In genomic region chr2:63977904-63978303, GRCh38 we compare ENCODE assay signal across 12 cellular contexts. TPM values are rescaled to one million over a fixed set of nuclear protein-coding genes. Genes with fewer than 3 reads are reported as not detected.
A peak's percentile ranks its signal among the peaks of the same experiment; 100 is the strongest.
DNase-seq lines count a peak whose midpoint lies in the region; ATAC-seq, FAIRE-seq and TF ChIP-seq lines count a peak whose summit lies in the region.
"Had no signal": no experiment of that assay in that cellular context is flagged by ENCODE, and none has a peak within 500 bp of the region (broad histone marks: within the 10 kb centered on the region; RNA-seq: fewer than 3 reads in every experiment).

No MANE protein-coding gene starts in this region.

- no peak for TF ChIP-seq RAD21 in HepG2 (CRISPR knock-in tag; IDR thresholded peaks at IDR 0.05)

- H3K4me1 Mint-ChIP-seq in stimulated activated naive CD8-positive, alpha-beta T cell treated with anti-CD3 and anti-CD28 coated beads, Interleukin-15, Interleukin-2, amounts not matched to agents 100 ng/mL and 50 ng/mL, for 24 hours (ENCODE audit: low read depth), result peaks cover 33% of the 10 kb centered on the region

- no peak for TF ChIP-seq EP300 in HepG2 (IDR thresholded peaks at IDR 0.05; ENCODE audit: low read depth in 2 of 2, low read length in 2 of 2)
- no peak for TF ChIP-seq EP300 in HepG2 (CRISPR knock-in tag; IDR thresholded peaks at IDR 0.05; ENCODE audit: borderline replicate concordance)

- H3K36me3 ChIP-seq in HepG2 (replicated peaks in 1 of 2; ENCODE audit: control insufficient read depth in 1 of 2, insufficient read depth in 2 of 2, low read length in 2 of 2) (peaks cover 18 to 90% of the 10 kb centered on the region in 2 experiments), right lobe of liver (peaks cover 0 to 6% (median 2%) of the 10 kb centered on the region in 4 donors), SJCRH30 (peaks cover 64% of the 10 kb centered on the region)

- peak overlapping the region; percentile 14 for H3K4me3 Mint-ChIP-seq in stimulated activated naive CD8-positive, alpha-beta T cell treated with anti-CD3 and anti-CD28 coated beads, Interleukin-15, Interleukin-2, amounts not matched to agents 100 ng/mL and 50 ng/mL, for 24 hours

- H3K9me3 Mint-ChIP-seq in stimulated activated naive CD8-positive, alpha-beta T cell treated with anti-CD3 and anti-CD28 coated beads, Interleukin-15, Interleukin-2, amounts not matched to agents 100 ng/mL and 50 ng/mL, for 24 hours, result no peaks in the 10 kb centered on the region

- H3K79me2 ChIP-seq in HepG2 (ENCODE audit: insufficient read depth, low read length), result peaks cover 22% of the 10 kb centered on the region

- no peak overlapping the region for H3K27ac ChIP-seq in HepG2 (ENCODE audit: extremely low read length, insufficient read depth, low read length)
- no peak overlapping the region for H3K27ac ChIP-seq in right lobe of liver
- H3K27ac ChIP-seq in SJCRH30, result no peak overlapping the region
- H3K27ac ChIP-seq: epithelial cell of prostate, left lung, suprapubic skin had no signal

- H2AFZ ChIP-seq in HepG2 (ENCODE audit: low read length), result no peak overlapping the region

- ATAC-seq in HepG2 (no peak), right lobe of liver (no peak), HG02884 (IDR thresholded peaks at IDR 0.05; ENCODE audit: unreplicated experiment) (peak; percentile 90)
- ATAC-seq: left lung had no signal

- H3K36me3 Mint-ChIP-seq in stimulated activated naive CD8-positive, alpha-beta T cell treated with anti-CD3 and anti-CD28 coated beads, Interleukin-15, Interleukin-2, amounts not matched to agents 100 ng/mL and 50 ng/mL, for 24 hours (ENCODE audit: low read depth), result peaks cover 47% of the 10 kb centered on the region

- no TSS peak for BruUV-seq in HepG2 (replicated peaks; lab: Mats Ljungman, UMichigan)

- no peak overlapping the region for H3K9ac ChIP-seq in HepG2 (ENCODE audit: insufficient read depth, low read depth, low read length)

- POLR2A ChIA-PET in HepG2 (lab: Yijun Ruan, JAX), result no interaction called here

- WGBS in HepG2 (ENCODE audit: low lambda C conversion rate), result 96% methylated on average over 5 of the region's 5 CpGs
- 90% methylated on average over 5 of the region's 5 CpGs for WGBS in right lobe of liver (ENCODE audit: insufficient coverage, low coverage, low lambda C conversion rate, missing lambda C conversion rate)

- in situ Hi-C loops in HepG2 (cut with HindIII; ENCODE audit: extremely low pct_ligation_motif_present, low pct_unique_long_range_greater_than_20kb), result no loop called here

- peak overlapping the region; percentile 1 for H3K27ac Mint-ChIP-seq in stimulated activated naive CD8-positive, alpha-beta T cell treated with anti-CD3 and anti-CD28 coated beads, Interleukin-15, Interleukin-2, amounts not matched to agents 100 ng/mL and 50 ng/mL, for 24 hours

- intact Hi-C loops in HepG2 (cut with micrococcal nuclease; ENCODE audit: unreplicated experiment) (no loop called here), right lobe of liver (cut with DNase I) (no loop called here), cardiac septum (cut with DNase I) (no loop called here)

- TF ChIP-seq CTCF in HepG2 (CRISPR knock-in tag; IDR thresholded peaks at IDR 0.05) (no peak), right lobe of liver (IDR thresholded peaks at IDR 0.05) (no peak)

- H4K20me1 ChIP-seq in HepG2 (ENCODE audit: insufficient read depth, low read length), result no peaks in the 10 kb centered on the region

- FAIRE-seq in HepG2 (lab: Jason Lieb, UNC), result no peak

- H3K27me3 ChIP-seq in HepG2 (ENCODE audit: control insufficient read depth in 1 of 2, insufficient read depth in 2 of 2, low read length in 2 of 2) (no peaks in the 10 kb centered on the region), right lobe of liver (no peaks in the 10 kb centered on the region), SJCRH30 (no peaks in the 10 kb centered on the region)
- H3K27me3 ChIP-seq: left lung, suprapubic skin had no signal

- DNase-seq in HepG2 (ENCODE audit: low spot score), result no peak
- no peak for DNase-seq in right lobe of liver
- DNase-seq in activated CD4-positive, alpha-beta T cell treated with anti-CD3 and anti-CD28 coated beads for 4 hours, result peak; percentile 6 to 21
- no peak for DNase-seq in cardiac septum (ENCODE audit: low spot score)
- DNase-seq in SJCRH30, result no peak
- no peak for DNase-seq in KG1 (lab: John Stamatoyannopoulos, UW)
- DNase-seq: activated effector memory CD4-positive, alpha-beta T cell treated with Interleukin-2 at 50 U/mL for 16 hours; left lung had no signal

- H3K9me3 ChIP-seq in HepG2 (ENCODE audit: low read length) (no peaks in the 10 kb centered on the region), right lobe of liver (no peaks in the 10 kb centered on the region), SJCRH30 (replicated peaks) (no peaks in the 10 kb centered on the region)
- H3K9me3 ChIP-seq: left lung, suprapubic skin had no signal

- H3K4me2 ChIP-seq in HepG2 (ENCODE audit: low read depth, low read length), result no peak overlapping the region

- TF ChIP-seq POLR2A in HepG2 (IDR thresholded peaks at IDR 0.05; ENCODE audit: insufficient read depth in 1 of 2, low read depth in 2 of 2, low read length in 2 of 2), result no peak
- TF ChIP-seq POLR2A in right lobe of liver (IDR thresholded peaks at IDR 0.05), result no peak

- H3K27me3 Mint-ChIP-seq in stimulated activated naive CD8-positive, alpha-beta T cell treated with anti-CD3 and anti-CD28 coated beads, Interleukin-15, Interleukin-2, amounts not matched to agents 100 ng/mL and 50 ng/mL, for 24 hours, result no peaks in the 10 kb centered on the region

- H3K4me1 ChIP-seq in HepG2 (ENCODE audit: insufficient read depth, low read length), result peaks cover 28% of the 10 kb centered on the region
- peaks cover 0 to 9% (median 0%) of the 10 kb centered on the region in 4 donors for H3K4me1 ChIP-seq in right lobe of liver
- no peaks in the 10 kb centered on the region for H3K4me1 ChIP-seq in SJCRH30
- H3K4me1 ChIP-seq: left lung, suprapubic skin had no signal

- CTCF ChIA-PET in HepG2 (lab: Yijun Ruan, JAX; ENCODE audit: low intra/inter-chr PET ratio, low total read pairs), result no interaction called here

- H3K4me3 ChIP-seq in HepG2 (replicated peaks in 1 of 3; ENCODE audit: insufficient read depth in 1 of 3, low read depth in 2 of 3, low read length in 3 of 3) (no peak overlapping the region), right lobe of liver (no peak overlapping the region), SJCRH30 (no peak overlapping the region)
- H3K4me3 ChIP-seq: left lung, suprapubic skin had no signal

TF ChIP-seq in HepG2, 621 proteins besides CTCF, POLR2A, EP300 and RAD21:
- peak; percentile 71 for TF ChIP-seq RBM22 (optimal IDR thresholded peaks at IDR 0.05; ENCODE audit: low read length)
- TF ChIP-seq ZNF230 (CRISPR knock-in tag; IDR thresholded peaks at IDR 0.05), result no peak
TF ChIP-seq in HepG2: peak in this region for 1.

RNA-seq across cellular contexts. Expression of gene VPS54, which starts 41.3 kb away (rescaled TPM):
- total RNA-seq in HepG2 (2016; rRNA removed; fragmentation: Illumina TruSeq; extraction: Trizol) (64.7 and 75.4 TPM in 2 replicates), right lobe of liver (10 to 100 TPM; 11.6 to 12.5 (median 12.2) TPM), cardiac septum (12.7 TPM)
- 23.8 and 25.8 TPM in 2 replicates for total RNA-seq in HepG2 (2016; cell fraction: cytosol; rRNA removed; fragmentation: Illumina TruSeq; extraction: Trizol; ENCODE audit: low read depth)
- 63.0 and 68.2 TPM in 2 replicates for total RNA-seq in HepG2 (2016; cell fraction: insoluble cytoplasmic fraction; rRNA removed; fragmentation: Illumina TruSeq; extraction: Trizol)
- 73.0 and 83.1 TPM in 2 replicates for total RNA-seq in HepG2 (2016; cell fraction: membrane; rRNA removed; fragmentation: Illumina TruSeq; extraction: Trizol)
- total RNA-seq in HepG2 (2016; cell fraction: nucleus; rRNA removed; fragmentation: Illumina TruSeq; extraction: Trizol), result 56.5 and 65.0 TPM in 2 replicates
- 66.7 and 77.5 TPM in 2 replicates for polyA plus RNA-seq in HepG2 (2011; rRNA removed)
- 24.3 and 39.3 TPM in 2 replicates for polyA plus RNA-seq in HepG2 (2011; cell fraction: cytosol; rRNA removed)
- polyA plus RNA-seq in HepG2 (2011; cell fraction: nucleus; rRNA removed), result 45.4 and 50.4 TPM in 2 replicates
- polyA plus RNA-seq in HepG2 (2012), result 75.2 and 93.6 TPM in 2 replicates
- polyA plus RNA-seq in HepG2 (2016; cell fraction: cytosol; fragmentation: Illumina TruSeq; extraction: Trizol; ENCODE audit: low read depth), result 9.0 and 9.6 TPM in 2 replicates
- polyA plus RNA-seq in HepG2 (2016; cell fraction: insoluble cytoplasmic fraction; fragmentation: Illumina TruSeq; extraction: Trizol; ENCODE audit: low read depth), result 54.6 and 54.7 TPM in 2 replicates
- 35.4 and 35.8 TPM in 2 replicates for polyA plus RNA-seq in HepG2 (2016; cell fraction: membrane; fragmentation: Illumina TruSeq; extraction: Trizol; ENCODE audit: low read depth)
- polyA plus RNA-seq in HepG2 (2016; cell fraction: nucleus; fragmentation: Illumina TruSeq; extraction: Trizol; ENCODE audit: insufficient read depth, low read depth), result 77.5 and 83.9 TPM in 2 replicates
- 7.4 and 30.0 TPM in 2 replicates for polyA minus RNA-seq in HepG2 (2011; rRNA and poly(A)+ RNA removed; ENCODE audit: low replicate concordance)
- polyA minus RNA-seq in HepG2 (2011; cell fraction: cytosol; rRNA and poly(A)+ RNA removed), result 58.1 and 59.1 TPM in 2 replicates
- polyA minus RNA-seq in HepG2 (2011; cell fraction: nucleus; rRNA and poly(A)+ RNA removed), result 143 and 153 TPM in 2 replicates
- total RNA-seq in SJCRH30 (2014; rRNA removed; shearing (Covaris generic)), result 41.0 and 48.4 TPM in 2 replicates

Comparison
In these comparisons a context has a peak if more than half of its experiments do, and no peak if none do; other contexts are left out.
1. DNase-seq: peak in activated CD4-positive, alpha-beta T cell treated with anti-CD3 and anti-CD28 coated beads for 4 hours (2 of 2); none in HepG2 (single experiment), right lobe of liver (0 of 3), cardiac septum (single experiment), SJCRH30 (0 of 2) and KG1 (single experiment).